In genomic region chr13:99869830-99870229, GRCh38 we compare ENCODE assay signal across 1 cellular context.
TF ChIP-seq lines count a peak whose summit lies in the region.

No MANE protein-coding gene starts in this region.

TF ChIP-seq in HEK293, 187 proteins besides CTCF, POLR2A, EP300 and RAD21 (continued from another document):
- TF ChIP-seq BCL11B (tag by site-specific recombination; IDR thresholded peaks at IDR 0.05; ENCODE audit: low read depth), result peak; percentile 79
